Comparison of ENCODE assay signal across 29 cellular contexts in the genomic region with DNA sequence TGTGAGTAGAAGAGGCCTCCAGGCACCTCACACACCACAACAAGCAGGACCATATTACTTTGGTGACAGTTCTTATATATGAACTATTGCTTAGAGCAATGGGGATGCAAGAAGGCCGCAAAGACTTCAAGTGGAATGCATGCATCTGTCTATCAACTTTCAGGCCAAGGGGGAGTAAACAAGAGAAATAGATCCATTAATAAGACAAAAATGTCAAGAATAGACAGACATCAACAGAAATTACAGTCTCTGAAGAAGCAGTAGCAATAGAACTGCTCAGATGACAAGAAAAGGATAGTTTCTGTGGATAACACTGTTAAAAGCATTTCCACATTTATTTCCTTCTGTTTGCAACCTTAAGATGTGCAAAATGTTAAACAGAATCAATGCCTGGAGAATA.
"Had no signal": no experiment of that assay in that cellular context is flagged by ENCODE, and none has a peak within 500 bp of the region (broad histone marks: within the 10 kb centered on the region; RNA-seq: fewer than 3 reads in every experiment).

No MANE protein-coding gene starts in this region.

- H3K4me3 ChIP-seq: stomach, suprapubic skin, testis, thoracic aorta, thyroid gland, tibial artery, tibial nerve, transverse colon, upper lobe of left lung, upper lobe of right lung, uterus, vagina had no signal

- H3K36me3 ChIP-seq: stomach, suprapubic skin, thoracic aorta, thyroid gland, tibial artery, tibial nerve, transverse colon, upper lobe of left lung, upper lobe of right lung, uterus, vagina had no signal

- H3K27ac Mint-ChIP-seq: stimulated activated effector memory CD8-positive, alpha-beta T cell treated with anti-CD3 and anti-CD28 coated beads, Interleukin-12 subunit alpha, Interleukin-12 subunit beta, amount 100 ng/mL, for 72 hours; stimulated activated memory B cell treated with anti-CD40 and anti-IgM and Interleukin-4, amounts not matched to agents 10 μg/mL and 1 μg/mL and 100 μg/mL, for 72 hours; stimulated activated naive B cell treated with anti-CD40 and anti-IgM and Interleukin-4, amounts not matched to agents 10 μg/mL and 1 μg/mL and 100 μg/mL, for 72 hours; stimulated activated naive CD8-positive, alpha-beta T cell treated with anti-CD3 and anti-CD28 coated beads, Interleukin-15, amount 100 ng/mL, for 72 hours; stimulated activated naive CD8-positive, alpha-beta T cell treated with anti-CD3 and anti-CD28 coated beads, Interleukin-15, Interleukin-2, amounts not matched to agents 100 ng/mL and 50 ng/mL, for 24 hours; type B pancreatic cell had no signal

- H3K36me3 Mint-ChIP-seq: stimulated activated effector memory CD8-positive, alpha-beta T cell treated with anti-CD3 and anti-CD28 coated beads, Interleukin-12 subunit alpha, Interleukin-12 subunit beta, amount 100 ng/mL, for 72 hours; stimulated activated memory B cell treated with anti-CD40 and anti-IgM and Interleukin-4, amounts not matched to agents 10 μg/mL and 1 μg/mL and 100 μg/mL, for 72 hours; stimulated activated naive B cell treated with anti-CD40 and anti-IgM and Interleukin-4, amounts not matched to agents 10 μg/mL and 1 μg/mL and 100 μg/mL, for 72 hours; type B pancreatic cell had no signal

- H3K27me3 ChIP-seq: stomach, suprapubic skin, testis, thyroid gland, tibial artery, tibial nerve, transverse colon, upper lobe of left lung, uterus, vagina had no signal

- FAIRE-seq: urothelium cell line had no signal

- H3K4me3 Mint-ChIP-seq: stimulated activated effector memory CD8-positive, alpha-beta T cell treated with anti-CD3 and anti-CD28 coated beads, Interleukin-12 subunit alpha, Interleukin-12 subunit beta, amount 100 ng/mL, for 72 hours; stimulated activated memory B cell treated with anti-CD40 and anti-IgM and Interleukin-4, amounts not matched to agents 10 μg/mL and 1 μg/mL and 100 μg/mL, for 72 hours; stimulated activated naive B cell treated with anti-CD40 and anti-IgM and Interleukin-4, amounts not matched to agents 10 μg/mL and 1 μg/mL and 100 μg/mL, for 72 hours; stimulated activated naive CD8-positive, alpha-beta T cell treated with anti-CD3 and anti-CD28 coated beads, Interleukin-15, amount 100 ng/mL, for 72 hours; stimulated activated naive CD8-positive, alpha-beta T cell treated with anti-CD3 and anti-CD28 coated beads, Interleukin-15, Interleukin-2, amounts not matched to agents 100 ng/mL and 50 ng/mL, for 24 hours; type B pancreatic cell had no signal

- H3K9me3 ChIP-seq: suprapubic skin, testis, thoracic aorta, thyroid gland, tibial artery, transverse colon, upper lobe of right lung, uterus, vagina had no signal

- ATAC-seq: stimulated activated effector memory CD8-positive, alpha-beta T cell treated with anti-CD3 and anti-CD28 coated beads, Interleukin-12 subunit alpha, Interleukin-12 subunit beta, amount 100 ng/mL, for 72 hours; stimulated activated memory B cell treated with anti-CD40 and anti-IgM and Interleukin-4, amounts not matched to agents 10 μg/mL and 1 μg/mL and 100 μg/mL, for 72 hours; stimulated activated naive B cell treated with anti-CD40 and anti-IgM and Interleukin-4, amounts not matched to agents 10 μg/mL and 1 μg/mL and 100 μg/mL, for 72 hours; stimulated activated naive CD8-positive, alpha-beta T cell treated with anti-CD3 and anti-CD28 coated beads, Interleukin-15, amount 100 ng/mL, for 72 hours; stimulated activated naive CD8-positive, alpha-beta T cell treated with anti-CD3 and anti-CD28 coated beads, Interleukin-15, Interleukin-2, amounts not matched to agents 100 U/mL and 50 U/mL, for 24 hours; upper lobe of right lung had no signal

- H3K27ac ChIP-seq: stomach, suprapubic skin, testis, thoracic aorta, thyroid gland, tibial artery, tibial nerve, transverse colon, upper lobe of left lung, upper lobe of right lung, uterus, vagina had no signal

- DNase-seq: stimulated activated CD4-positive, alpha-beta T cell treated with anti-CD3 and anti-CD28 coated beads, Interleukin-2, amount 100 ng/mL, for 48 hours; stimulated activated CD4-positive, alpha-beta T cell treated with anti-CD3 and anti-CD28 coated beads, Interleukin-4, amount 100 ng/mL, for 1 hour; stimulated activated CD4-positive, alpha-beta T cell treated with anti-CD3 and anti-CD28 coated beads, Interleukin-4, amount 100 ng/mL, for 24 hours; stimulated activated CD4-positive, alpha-beta T cell treated with anti-CD3 and anti-CD28 coated beads, Interleukin-4, amount 100 ng/mL, for 4 hours; stimulated activated CD8-positive, alpha-beta memory T cell treated with anti-CD3 and anti-CD28 coated beads, Interleukin-4, amount 100 ng/mL, for 48 hours; stimulated activated naive B cell treated with anti-CD40 and anti-IgM and Interleukin-4, amounts not matched to agents 10 μg/mL and 1 μg/mL and 100 μg/mL, for 72 hours; stimulated activated naive CD4-positive, alpha-beta T cell; stimulated activated naive CD4-positive, alpha-beta T cell treated with Interleukin-2 at 50 U/mL for 16 hours; stimulated activated naive CD8-positive, alpha-beta T cell treated with anti-CD3 and anti-CD28 coated beads, Interleukin-15, amount 100 ng/mL, for 72 hours; stimulated activated naive CD8-positive, alpha-beta T cell treated with anti-CD3 and anti-CD28 coated beads, Interleukin-15, Interleukin-2, amounts not matched to agents 100 U/mL and 50 U/mL, for 24 hours; stomach; substantia nigra; testis; thyroid gland; tibial artery; transverse colon; trophoblast cell; upper lobe of left lung; upper lobe of right lung; uterus had no signal

- H3K4me1 ChIP-seq: stomach, suprapubic skin, testis, thyroid gland, tibial artery, tibial nerve, transverse colon, upper lobe of left lung, upper lobe of right lung, uterus, vagina had no signal

- H3K27me3 Mint-ChIP-seq: stimulated activated memory B cell treated with anti-CD40 and anti-IgM and Interleukin-4, amounts not matched to agents 10 μg/mL and 1 μg/mL and 100 μg/mL, for 72 hours; stimulated activated naive B cell treated with anti-CD40 and anti-IgM and Interleukin-4, amounts not matched to agents 10 μg/mL and 1 μg/mL and 100 μg/mL, for 72 hours; stimulated activated naive CD8-positive, alpha-beta T cell treated with anti-CD3 and anti-CD28 coated beads, Interleukin-15, amount 100 ng/mL, for 72 hours; stimulated activated naive CD8-positive, alpha-beta T cell treated with anti-CD3 and anti-CD28 coated beads, Interleukin-15, Interleukin-2, amounts not matched to agents 100 ng/mL and 50 ng/mL, for 24 hours had no signal

- H3K4me1 Mint-ChIP-seq: stimulated activated effector memory CD8-positive, alpha-beta T cell treated with anti-CD3 and anti-CD28 coated beads, Interleukin-12 subunit alpha, Interleukin-12 subunit beta, amount 100 ng/mL, for 72 hours; stimulated activated memory B cell treated with anti-CD40 and anti-IgM and Interleukin-4, amounts not matched to agents 10 μg/mL and 1 μg/mL and 100 μg/mL, for 72 hours; stimulated activated naive B cell treated with anti-CD40 and anti-IgM and Interleukin-4, amounts not matched to agents 10 μg/mL and 1 μg/mL and 100 μg/mL, for 72 hours; stimulated activated naive CD8-positive, alpha-beta T cell treated with anti-CD3 and anti-CD28 coated beads, Interleukin-15, amount 100 ng/mL, for 72 hours had no signal
